11 cellular contexts compared by ENCODE assay signal in genomic region chr6:35663001-35663400, GRCh38. TPM values are rescaled to one million over a fixed set of nuclear protein-coding genes. Genes with fewer than 3 reads are reported as not detected.
DNase-seq lines count a peak whose midpoint lies in the region; ATAC-seq, FAIRE-seq and TF ChIP-seq lines count a peak whose summit lies in the region.
"Had no signal": no experiment of that assay in that cellular context is flagged by ENCODE, and none has a peak within 500 bp of the region (broad histone marks: within the 10 kb centered on the region; RNA-seq: fewer than 3 reads in every experiment).

No MANE protein-coding gene starts in this region.

- no peaks in the 10 kb centered on the region for H3K27me3 ChIP-seq in adipocyte (replicated peaks; ENCODE audit: control insufficient read depth, insufficient read depth, low read length)
- H3K27me3 ChIP-seq in heart right ventricle, result no peaks in the 10 kb centered on the region
- H3K27me3 ChIP-seq: dorsolateral prefrontal cortex had no signal

- TF ChIP-seq CTCF in heart right ventricle (IDR thresholded peaks at IDR 0.05) (no peak), mesothelial cell of epicardium (IDR thresholded peaks at IDR 0.05; ENCODE audit: unreplicated experiment) (no peak)

- peaks cover 19% of the 10 kb centered on the region for H3K36me3 ChIP-seq in adipocyte (ENCODE audit: control insufficient read depth, insufficient read depth, low read length, severe bottlenecking)
- peaks cover 0 to 7% (median 0%) of the 10 kb centered on the region in 9 donors for H3K36me3 ChIP-seq in heart right ventricle

- intact Hi-C loops in heart right ventricle (cut with DNase I) (no loop called here), sciatic nerve (cut with DNase I) (no loop called here)

- no peaks in the 10 kb centered on the region for H3K4me1 Mint-ChIP-seq in mesothelial cell of epicardium

- no peaks in the 10 kb centered on the region for H3K36me3 Mint-ChIP-seq in mesothelial cell of epicardium

- no peaks in the 10 kb centered on the region for H3K9me3 Mint-ChIP-seq in mesothelial cell of epicardium

- H3K4me1 ChIP-seq in adipocyte (ENCODE audit: control insufficient read depth, insufficient read depth, low read length), result peaks cover 52% of the 10 kb centered on the region
- peaks cover 0 to 54% (median 37%) of the 10 kb centered on the region in 9 donors for H3K4me1 ChIP-seq in heart right ventricle

- H3K9me3 ChIP-seq in adipocyte (ENCODE audit: control insufficient read depth, low read length) (no peaks in the 10 kb centered on the region), heart right ventricle (no peaks in the 10 kb centered on the region)

- H3K9ac ChIP-seq in adipocyte (ENCODE audit: low read length), result peak overlapping the region; percentile 27

- H3K27me3 Mint-ChIP-seq in mesothelial cell of epicardium (ENCODE audit: low read depth), result no peaks in the 10 kb centered on the region

- peak overlapping the region in 2 of 10 donors; percentile 16 to 66 for H3K27ac ChIP-seq in heart right ventricle

- no peak overlapping the region for H3K4me3 Mint-ChIP-seq in mesothelial cell of epicardium

- H3K27ac Mint-ChIP-seq in mesothelial cell of epicardium, result no peak overlapping the region

- WGBS in heart right ventricle, 2 donors, result 38 to 55% methylated on average over 7 of the region's 7 CpGs

- DNase-seq in GM18507 (ENCODE audit: extremely low spot score, insufficient read length, low read depth) (no peak), adipocyte (ENCODE audit: low read depth) (no peak), heart right ventricle (no peak), sciatic nerve (ENCODE audit: low spot score) (no peak), MV-4-11 (lab: John Stamatoyannopoulos, UW) (no peak), mesothelial cell of epicardium (ENCODE audit: low spot score in 2 of 2, unreplicated experiment in 2 of 2) (no peak), NCI-H2171 treated with DMSO at 0.1 percent for 48 hours (lab: John Stamatoyannopoulos, UW) (no peak)
- DNase-seq: activated naive CD4-positive, alpha-beta T cell treated with Interleukin-2 at 50 U/mL for 16 hours; NCI-H774 had no signal

- peak; percentile 29 for FAIRE-seq in GM18507 (lab: Jason Lieb, UNC)

- H3K4me3 ChIP-seq in adipocyte (ENCODE audit: low read length) (peak overlapping the region; percentile 17), heart right ventricle (no peak overlapping the region)

- ATAC-seq in heart right ventricle (peak in 6 of 8 donors; percentile 31 to 74 (median 40)), sciatic nerve (peak; percentile 84), HG02884 (IDR thresholded peaks at IDR 0.05; ENCODE audit: unreplicated experiment) (no peak)

RNA-seq across cellular contexts. Expression of gene FKBP5, which starts 25.7 kb away (rescaled TPM):
- total RNA-seq in heart right ventricle, result 100 to 1,000 TPM in 3 of 10 donors, 10 to 100 TPM in 7; 20.3 to 151 (median 45.3) TPM
- polyA plus RNA-seq in heart right ventricle, result 100 to 1,000 TPM in 1 of 2 donors, 10 to 100 TPM in 1; 40.5 to 199 TPM
- 23.6 TPM for total RNA-seq in sciatic nerve
- 7.3 to 7.6 TPM (median 7.3 TPM) in 3 replicates for total RNA-seq in mesothelial cell of epicardium
